8 cellular contexts compared by ENCODE assay signal in genomic region chr12:49111206-49111605, GRCh38. TPM values are rescaled to one million over a fixed set of nuclear protein-coding genes. Genes with fewer than 3 reads are reported as not detected.
A peak's percentile ranks its signal among the peaks of the same experiment; 100 is the strongest.
DNase-seq lines count a peak whose midpoint lies in the region; ATAC-seq, FAIRE-seq and TF ChIP-seq lines count a peak whose summit lies in the region.

No MANE protein-coding gene starts in this region.

- H4K20me1 ChIP-seq in keratinocyte (ENCODE audit: control insufficient read depth, extremely low read depth, insufficient read depth, low read length) = no peaks in the 10 kb centered on the region

- dilution Hi-C loops in keratinocyte (cut with MboI; ENCODE audit: extremely low pct_ligation_motif_present, low sequenced_read_pairs) = no loop called here

- POLR2A ChIA-PET in activated CD4-positive, alpha-beta T cell treated with anti-CD3 and anti-CD28 coated beads, Interleukin-2, amount 10 ng/mL, durations not matched to agents 7 days and 5 days (lab: Charles Lee) = interaction anchor here (0.6 to 2.8 kb wide), 3 partner anchors 19 to 124 kb away, joined by 3 to 9 read pairs (median 3); partner anchors contain the start of gene TUBA1B
- POLR2A ChIA-PET in activated CD8-positive, alpha-beta T cell treated with anti-CD3 and anti-CD28 coated beads for 36 hours (lab: Charles Lee) = interaction anchor here (0.6 to 8.4 kb wide), 5 partner anchors 9 to 153 kb away, joined by 3 to 85 read pairs (median 8); partner anchors contain the start of gene TUBA1B

- peaks cover 4% of the 10 kb centered on the region for H3K36me3 Mint-ChIP-seq in activated CD4-positive, alpha-beta T cell treated with anti-CD3 and anti-CD28 coated beads, Interleukin-2, amount 10 ng/mL, durations not matched to agents 7 days and 5 days (ENCODE audit: low read depth)
- H3K36me3 Mint-ChIP-seq in activated CD8-positive, alpha-beta T cell treated with anti-CD3 and anti-CD28 coated beads for 36 hours (ENCODE audit: low read depth) = no peaks in the 10 kb centered on the region

- FAIRE-seq in keratinocyte (lab: Jason Lieb, UNC) = no peak

- peak; percentile 29 for DNase-seq in activated CD4-positive, alpha-beta T cell treated with anti-CD3 and anti-CD28 coated beads, Interleukin-2, amount 10 ng/mL, durations not matched to agents 7 days and 5 days
- no peak for DNase-seq in activated CD4-positive, alpha-beta T cell treated with anti-CD3 and anti-CD28 coated beads, Interleukin-2, amount 50 U/mL, for 4 hours
- DNase-seq in activated CD8-positive, alpha-beta T cell treated with anti-CD3 and anti-CD28 coated beads for 36 hours = no peak
- DNase-seq in keratinocyte (ENCODE audit: low read depth, low spot score) (no peak), left colon (no peak), COLO829 (ENCODE audit: low spot score) (no peak)

- WGBS in thymus = 68% methylated on average over 6 of the region's 6 CpGs

- peak overlapping the region; percentile 94 for H3K27ac Mint-ChIP-seq in activated CD4-positive, alpha-beta T cell treated with anti-CD3 and anti-CD28 coated beads, Interleukin-2, amount 10 ng/mL, durations not matched to agents 7 days and 5 days
- peak overlapping the region; percentile 97 for H3K27ac Mint-ChIP-seq in activated CD8-positive, alpha-beta T cell treated with anti-CD3 and anti-CD28 coated beads for 36 hours

- peak overlapping the region; percentile 98 for H2AFZ ChIP-seq in keratinocyte (ENCODE audit: control insufficient read depth, low read length)

- H3K4me3 Mint-ChIP-seq in activated CD4-positive, alpha-beta T cell treated with anti-CD3 and anti-CD28 coated beads, Interleukin-2, amount 10 ng/mL, durations not matched to agents 7 days and 5 days = peak overlapping the region; percentile 96
- peak overlapping the region; percentile 87 for H3K4me3 Mint-ChIP-seq in activated CD8-positive, alpha-beta T cell treated with anti-CD3 and anti-CD28 coated beads for 36 hours

- H3K27me3 Mint-ChIP-seq in activated CD4-positive, alpha-beta T cell treated with anti-CD3 and anti-CD28 coated beads, Interleukin-2, amount 10 ng/mL, durations not matched to agents 7 days and 5 days = no peaks in the 10 kb centered on the region
- no peaks in the 10 kb centered on the region for H3K27me3 Mint-ChIP-seq in activated CD8-positive, alpha-beta T cell treated with anti-CD3 and anti-CD28 coated beads for 36 hours

- H3K79me2 ChIP-seq in keratinocyte (ENCODE audit: control insufficient read depth, insufficient read depth, low read length) = peaks cover 23% of the 10 kb centered on the region

- no peaks in the 10 kb centered on the region for H3K9me1 ChIP-seq in keratinocyte (ENCODE audit: control insufficient read depth, extremely low read depth, insufficient read depth, low read length)

- peak; percentile 4 for ATAC-seq in activated CD8-positive, alpha-beta T cell treated with anti-CD3 and anti-CD28 coated beads for 36 hours
- ATAC-seq in left colon (no peak), GM21526 (IDR thresholded peaks at IDR 0.05; ENCODE audit: low FRiP score, unreplicated experiment) (no peak)

- CTCF ChIA-PET in activated CD4-positive, alpha-beta T cell treated with anti-CD3 and anti-CD28 coated beads, Interleukin-2, amount 10 ng/mL, durations not matched to agents 7 days and 5 days (lab: Charles Lee) = interaction anchor here (0.6 to 7.3 kb wide), 14 partner anchors 8 to 168 kb away, joined by 3 to 47 read pairs (median 3); partner anchors contain the start of genes DHH and TUBA1B
- CTCF ChIA-PET in activated CD8-positive, alpha-beta T cell treated with anti-CD3 and anti-CD28 coated beads for 36 hours (lab: Charles Lee) = interaction anchor here (0.9 to 10.8 kb wide), 11 partner anchors 9 to 87 kb away, joined by 3 to 98 read pairs (median 4); partner anchors contain the start of gene RHEBL1

- H3K27me3 ChIP-seq in keratinocyte (ENCODE audit: control insufficient read depth, extremely low read depth, insufficient read depth, low read length) = no peaks in the 10 kb centered on the region
- H3K27me3 ChIP-seq in thymus (ENCODE audit: control insufficient read depth, insufficient read depth) = no peaks in the 10 kb centered on the region

- peaks cover 16% of the 10 kb centered on the region for H3K4me1 ChIP-seq in keratinocyte (ENCODE audit: control insufficient read depth, extremely low read depth, insufficient read depth, low read length)
- peaks cover 14% of the 10 kb centered on the region for H3K4me1 ChIP-seq in thymus (ENCODE audit: control insufficient read depth, insufficient read depth, low read length)

- H3K9me3 Mint-ChIP-seq in activated CD4-positive, alpha-beta T cell treated with anti-CD3 and anti-CD28 coated beads, Interleukin-2, amount 10 ng/mL, durations not matched to agents 7 days and 5 days = no peaks in the 10 kb centered on the region
- H3K9me3 Mint-ChIP-seq in activated CD8-positive, alpha-beta T cell treated with anti-CD3 and anti-CD28 coated beads for 36 hours = no peaks in the 10 kb centered on the region

- intact Hi-C loops in activated CD8-positive, alpha-beta T cell treated with anti-CD3 and anti-CD28 coated beads for 36 hours (cut with micrococcal nuclease) = no loop called here
- intact Hi-C loops in left colon (cut with DNase I, micrococcal nuclease) = no loop called here

- H3K27ac ChIP-seq in keratinocyte (ENCODE audit: control insufficient read depth, insufficient read depth, low read length) (peak overlapping the region; percentile 54), thymus (ENCODE audit: low read depth) (peak overlapping the region; percentile 86)

- H3K4me3 ChIP-seq in keratinocyte (ENCODE audit: control insufficient read depth in 2 of 3, extremely low read depth in 1 of 3, insufficient read depth in 2 of 3, low read depth in 1 of 3, low read length in 3 of 3) (peak overlapping the region; percentile 93 to 98 (median 93)), thymus (ENCODE audit: low read length) (peak overlapping the region; percentile 91)

- peak overlapping the region; percentile 94 for H3K4me2 ChIP-seq in keratinocyte (ENCODE audit: control insufficient read depth, extremely low read depth, insufficient read depth, low read depth, low read length)

- no peak for TF ChIP-seq CTCF in activated CD8-positive, alpha-beta T cell treated with anti-CD3 and anti-CD28 coated beads for 36 hours (IDR thresholded peaks at IDR 0.05)
- no peak for TF ChIP-seq CTCF in keratinocyte (optimal IDR thresholded peaks at IDR 0.05 in 1 of 3, IDR thresholded peaks at IDR 0.05 in 1 of 3, conservative IDR thresholded peaks at IDR 0.05 in 1 of 3; ENCODE audit: extremely low read depth in 1 of 3, insufficient read depth in 2 of 3, low read length in 3 of 3)

- H3K9me3 ChIP-seq in keratinocyte (ENCODE audit: control insufficient read depth, low read depth, low read length) (no peaks in the 10 kb centered on the region), thymus (ENCODE audit: control insufficient read depth) (no peaks in the 10 kb centered on the region)

- peaks cover 25% of the 10 kb centered on the region for H3K4me1 Mint-ChIP-seq in activated CD4-positive, alpha-beta T cell treated with anti-CD3 and anti-CD28 coated beads, Interleukin-2, amount 10 ng/mL, durations not matched to agents 7 days and 5 days
- peaks cover 35% of the 10 kb centered on the region for H3K4me1 Mint-ChIP-seq in activated CD8-positive, alpha-beta T cell treated with anti-CD3 and anti-CD28 coated beads for 36 hours (ENCODE audit: low read depth)

- H3K9ac ChIP-seq in keratinocyte (ENCODE audit: control insufficient read depth, extremely low read depth, insufficient read depth, low read length) = peak overlapping the region; percentile 86

- H3K36me3 ChIP-seq in keratinocyte (ENCODE audit: control insufficient read depth in 2 of 2, extremely low read depth in 1 of 2, insufficient read depth in 2 of 2, low read length in 2 of 2) (peaks cover 0 to 4% of the 10 kb centered on the region in 2 experiments), thymus (ENCODE audit: control insufficient read depth, insufficient read depth) (peaks cover 3% of the 10 kb centered on the region)

RNA-seq across cellular contexts. Expression of gene LMBR1L, which starts 0.6 kb away (rescaled TPM):
- 10 to 100 TPM; 60.3 to 62.3 TPM for total RNA-seq in activated CD4-positive, alpha-beta T cell treated with anti-CD3 and anti-CD28 coated beads, Interleukin-2, amount 10 ng/mL, durations not matched to agents 7 days and 5 days
- 10 to 100 TPM; 43.5 to 50.9 TPM for total RNA-seq in activated CD8-positive, alpha-beta T cell treated with anti-CD3 and anti-CD28 coated beads for 36 hours
- 22.9 to 30.1 TPM (median 28.0 TPM) in 3 replicates for polyA plus RNA-seq in keratinocyte
- 9.5 TPM for polyA plus RNA-seq in keratinocyte (2011; ENCODE audit: low read depth)
- 12.1 and 14.6 TPM in 2 replicates for polyA plus RNA-seq in keratinocyte (2011; cell fraction: cytosol; rRNA removed)
- polyA plus RNA-seq in keratinocyte (2011; cell fraction: nucleus; rRNA removed) = 85.8 and 90.5 TPM in 2 replicates
- polyA plus RNA-seq in keratinocyte (2012; ENCODE audit: low replicate concordance) = 18.5 and 27.8 TPM in 2 replicates
- polyA minus RNA-seq in keratinocyte = 46.4 to 72.0 TPM (median 51.2 TPM) in 3 replicates
- polyA minus RNA-seq in keratinocyte (2011; cell fraction: cytosol; rRNA and poly(A)+ RNA removed) = 23.4 TPM
- polyA minus RNA-seq in keratinocyte (2011; cell fraction: nucleus; rRNA and poly(A)+ RNA removed) = 26.6 and 43.3 TPM in 2 replicates
- 112 TPM for polyA plus RNA-seq in thymus
- 10 to 100 TPM; 44.7 to 49.6 TPM for total RNA-seq in left colon

RNA-seq across cellular contexts. Expression of gene DHH, which starts 16.6 kb away (rescaled TPM):
- under 1 TPM in 1 of 2 experiments, not detected in 1; 0.12 TPM for total RNA-seq in activated CD4-positive, alpha-beta T cell treated with anti-CD3 and anti-CD28 coated beads, Interleukin-2, amount 10 ng/mL, durations not matched to agents 7 days and 5 days
- total RNA-seq in activated CD8-positive, alpha-beta T cell treated with anti-CD3 and anti-CD28 coated beads for 36 hours = under 1 TPM in 1 of 2 experiments, not detected in 1; 0.14 TPM
- polyA plus RNA-seq in keratinocyte (not detected in 3 replicates), thymus (0.21 TPM)
- polyA plus RNA-seq in keratinocyte (2011; ENCODE audit: low read depth) = not detected
- not detected in 2 replicates for polyA plus RNA-seq in keratinocyte (2011; cell fraction: cytosol; rRNA removed)
- 0.03 TPM in 1 of 2 replicates, not detected in the other for polyA plus RNA-seq in keratinocyte (2011; cell fraction: nucleus; rRNA removed)
- polyA plus RNA-seq in keratinocyte (2012; ENCODE audit: low replicate concordance) = 0.06 TPM in 1 of 2 replicates, not detected in the other
- polyA minus RNA-seq in keratinocyte = not detected in 3 replicates
- not detected for polyA minus RNA-seq in keratinocyte (2011; cell fraction: cytosol; rRNA and poly(A)+ RNA removed)
- polyA minus RNA-seq in keratinocyte (2011; cell fraction: nucleus; rRNA and poly(A)+ RNA removed) = not detected in 2 replicates
- under 1 TPM; 0.31 to 0.50 TPM for total RNA-seq in left colon

RNA-seq across cellular contexts. Expression of gene TUBA1B, which starts 20.0 kb away (rescaled TPM):
- total RNA-seq in activated CD4-positive, alpha-beta T cell treated with anti-CD3 and anti-CD28 coated beads, Interleukin-2, amount 10 ng/mL, durations not matched to agents 7 days and 5 days = 1,000 to 10,000 TPM; 2,153 to 2,254 TPM
- total RNA-seq in activated CD8-positive, alpha-beta T cell treated with anti-CD3 and anti-CD28 coated beads for 36 hours = 1,000 to 10,000 TPM; 2,169 to 2,181 TPM
- polyA plus RNA-seq in keratinocyte = 1,122 to 2,676 TPM (median 2,055 TPM) in 3 replicates
- polyA plus RNA-seq in keratinocyte (2011; ENCODE audit: low read depth) = 41.5 TPM
- polyA plus RNA-seq in keratinocyte (2011; cell fraction: cytosol; rRNA removed) = 1,432 and 1,444 TPM in 2 replicates
- polyA plus RNA-seq in keratinocyte (2011; cell fraction: nucleus; rRNA removed) = 847 and 904 TPM in 2 replicates
- 266 and 1,477 TPM in 2 replicates for polyA plus RNA-seq in keratinocyte (2012; ENCODE audit: low replicate concordance)
- polyA minus RNA-seq in keratinocyte = 1,956 to 3,195 TPM (median 2,566 TPM) in 3 replicates
- polyA minus RNA-seq in keratinocyte (2011; cell fraction: cytosol; rRNA and poly(A)+ RNA removed) = 1,040 TPM
- polyA minus RNA-seq in keratinocyte (2011; cell fraction: nucleus; rRNA and poly(A)+ RNA removed) = 326 and 464 TPM in 2 replicates
- 285 TPM for polyA plus RNA-seq in thymus
- 100 to 1,000 TPM; 298 to 454 TPM for total RNA-seq in left colon

RNA-seq across cellular contexts. Expression of gene RHEBL1, which starts 41.4 kb away (rescaled TPM):
- total RNA-seq in activated CD4-positive, alpha-beta T cell treated with anti-CD3 and anti-CD28 coated beads, Interleukin-2, amount 10 ng/mL, durations not matched to agents 7 days and 5 days = 1 to 10 TPM; 4.6 to 6.4 TPM
- 10 to 100 TPM; 18.5 to 19.8 TPM for total RNA-seq in activated CD8-positive, alpha-beta T cell treated with anti-CD3 and anti-CD28 coated beads for 36 hours
- polyA plus RNA-seq in keratinocyte (0.31 to 0.63 TPM (median 0.51 TPM) in 3 replicates), thymus (1.6 TPM)
- 0.35 TPM for polyA plus RNA-seq in keratinocyte (2011; ENCODE audit: low read depth)
- polyA plus RNA-seq in keratinocyte (2011; cell fraction: cytosol; rRNA removed) = 0.30 and 0.44 TPM in 2 replicates
- polyA plus RNA-seq in keratinocyte (2011; cell fraction: nucleus; rRNA removed) = 0.47 and 0.59 TPM in 2 replicates
- 0.55 and 0.86 TPM in 2 replicates for polyA plus RNA-seq in keratinocyte (2012; ENCODE audit: low replicate concordance)
- 0.16 to 1.0 TPM (median 0.92 TPM) in 3 replicates for polyA minus RNA-seq in keratinocyte
- polyA minus RNA-seq in keratinocyte (2011; cell fraction: cytosol; rRNA and poly(A)+ RNA removed) = not detected
- polyA minus RNA-seq in keratinocyte (2011; cell fraction: nucleus; rRNA and poly(A)+ RNA removed) = not detected in 2 replicates
- total RNA-seq in left colon = not detected

RNA-seq across cellular contexts. Expression of gene KMT2D, which starts 50.6 kb away (rescaled TPM):
- 100 to 1,000 TPM in 1 of 2 experiments, 10 to 100 TPM in 1; 97.9 to 116 TPM for total RNA-seq in activated CD4-positive, alpha-beta T cell treated with anti-CD3 and anti-CD28 coated beads, Interleukin-2, amount 10 ng/mL, durations not matched to agents 7 days and 5 days
- total RNA-seq in activated CD8-positive, alpha-beta T cell treated with anti-CD3 and anti-CD28 coated beads for 36 hours = 10 to 100 TPM; 57.5 to 62.3 TPM
- polyA plus RNA-seq in keratinocyte = 9.3 to 12.1 TPM (median 9.8 TPM) in 3 replicates
- 21.7 TPM for polyA plus RNA-seq in keratinocyte (2011; ENCODE audit: low read depth)
- 5.0 and 8.0 TPM in 2 replicates for polyA plus RNA-seq in keratinocyte (2011; cell fraction: cytosol; rRNA removed)
- polyA plus RNA-seq in keratinocyte (2011; cell fraction: nucleus; rRNA removed) = 64.9 and 67.1 TPM in 2 replicates
- polyA plus RNA-seq in keratinocyte (2012; ENCODE audit: low replicate concordance) = 16.3 and 25.6 TPM in 2 replicates
- 11.6 to 77.1 TPM (median 36.3 TPM) in 3 replicates for polyA minus RNA-seq in keratinocyte
- polyA minus RNA-seq in keratinocyte (2011; cell fraction: cytosol; rRNA and poly(A)+ RNA removed) = 18.6 TPM
- 56.6 and 78.4 TPM in 2 replicates for polyA minus RNA-seq in keratinocyte (2011; cell fraction: nucleus; rRNA and poly(A)+ RNA removed)
- polyA plus RNA-seq in thymus = 37.4 TPM
- 10 to 100 TPM; 68.8 to 82.8 TPM for total RNA-seq in left colon

Comparison
In these comparisons a context has a peak if more than half of its experiments do, and no peak if none do; other contexts are left out.
1. RNA of gene TUBA1B, which starts 20.0 kb away (total RNA-seq): 2,153 to 2,254 TPM in activated CD4-positive, alpha-beta T cell treated with anti-CD3 and anti-CD28 coated beads, Interleukin-2, amount 10 ng/mL, durations not matched to agents 7 days and 5 days and 2,169 to 2,181 TPM in activated CD8-positive, alpha-beta T cell treated with anti-CD3 and anti-CD28 coated beads for 36 hours; 298 to 454 TPM in left colon; every median in the first group is over 4 times any median in the second.